ENCODE assay signal across 7 cellular contexts in genomic region chr15:23035964-23036566, GRCh38. TPM values are rescaled to one million over a fixed set of nuclear protein-coding genes. Genes with fewer than 3 reads are reported as not detected.
DNase-seq lines count a peak whose midpoint lies in the region; ATAC-seq and TF ChIP-seq lines count a peak whose summit lies in the region.

No MANE protein-coding gene starts in this region.

- H3K4me3 ChIP-seq in H7 (ENCODE audit: insufficient read depth, low read depth, low read length) (no peak overlapping the region), SJCRH30 (no peak overlapping the region), astrocyte of the cerebellum (ENCODE audit: low read depth, low read length) (no peak overlapping the region)

- H3K36me3 ChIP-seq in H7 (replicated peaks; ENCODE audit: control insufficient read depth, insufficient read depth, low read length) (peaks cover 4% of the 10 kb centered on the region), SJCRH30 (peaks cover 10% of the 10 kb centered on the region; the same call in 1 of the 2 replicates)

- no peaks in the 10 kb centered on the region for H3K27me3 ChIP-seq in H7 (ENCODE audit: control insufficient read depth, insufficient read depth, low read length)
- H3K27me3 ChIP-seq in SJCRH30 = no peaks in the 10 kb centered on the region

- H3K9me3 ChIP-seq in SJCRH30 (replicated peaks) = no peaks in the 10 kb centered on the region

- peak; percentile 75 for TF ChIP-seq CTCF in astrocyte of the cerebellum (IDR thresholded peaks at IDR 0.05; ENCODE audit: low read depth, low read length, missing control alignments)

- no peak overlapping the region for H3K27ac ChIP-seq in SJCRH30

- in situ Hi-C loops in astrocyte of the cerebellum (cut with HindIII; ENCODE audit: low sequenced_read_pairs) = no loop called here

- H3K4me1 ChIP-seq in SJCRH30 = peaks cover 8% of the 10 kb centered on the region

- DNase-seq in DMS53 (lab: John Stamatoyannopoulos, UW) (peak; percentile 69), H7 (peak; percentile 85), SJCRH30 (peak; percentile 61 to 81), astrocyte of the cerebellum (ENCODE audit: low read depth) (no peak), islet precursor cell (peak; percentile 82)
- peak; percentile 18 for DNase-seq in stimulated activated CD8-positive, alpha-beta memory T cell treated with anti-CD3 and anti-CD28 coated beads, Interleukin-12 subunit alpha, Interleukin-12 subunit beta, amount 100 ng/mL, for 1 hour (ENCODE audit: low read depth)

- no peak for ATAC-seq in GM21786 (IDR thresholded peaks at IDR 0.05; ENCODE audit: unreplicated experiment)

RNA-seq across cellular contexts. Expression of gene TUBGCP5, which starts 3.3 kb away (rescaled TPM):
- 19.2 and 26.1 TPM in 2 replicates for total RNA-seq in H7 (2014; rRNA removed; shearing (Covaris generic))
- total RNA-seq in SJCRH30 (2014; rRNA removed; shearing (Covaris generic)) = 16.8 and 23.1 TPM in 2 replicates

RNA-seq across cellular contexts. Expression of gene CYFIP1, which starts 55.9 kb away (rescaled TPM):
- total RNA-seq in H7 (2014; rRNA removed; shearing (Covaris generic)) = 84.2 and 85.7 TPM in 2 replicates
- 58.7 and 60.6 TPM in 2 replicates for total RNA-seq in SJCRH30 (2014; rRNA removed; shearing (Covaris generic))
